Comparison of ENCODE assay signal across 1 cellular context in genomic region chr12:39780527-39781446, GRCh38.
A peak's percentile ranks its signal among the peaks of the same experiment; 100 is the strongest.
TF ChIP-seq lines count a peak whose summit lies in the region.

No MANE protein-coding gene starts in this region.

TF ChIP-seq in HEK293, 187 proteins besides CTCF, POLR2A, EP300 and RAD21 (continued from another document and continues in another):
- TF ChIP-seq BCL11A (tag by site-specific recombination; IDR thresholded peaks at IDR 0.05; ENCODE audit: low read depth): no peak; the same call in 1 of the 2 replicates
- no peak for TF ChIP-seq ZNF768 (tag by site-specific recombination; IDR thresholded peaks at IDR 0.05)
- 0 out of 2 replicates have a peak, but pooled peaks have one; percentile 27 for TF ChIP-seq EGR2 (tag by site-specific recombination; IDR thresholded peaks at IDR 0.05; ENCODE audit: low read depth)
- no peak for TF ChIP-seq ZNF48 (tag by site-specific recombination; IDR thresholded peaks at IDR 0.05)
- TF ChIP-seq ZNF211 (tag by site-specific recombination; IDR thresholded peaks at IDR 0.05; ENCODE audit: low read depth): no peak
- no peak for TF ChIP-seq ZBTB49 (tag by site-specific recombination; IDR thresholded peaks at IDR 0.05; ENCODE audit: low read depth)
- peak; percentile 63; the same call in 1 of the 2 replicates for TF ChIP-seq ZNF24 (tag by site-specific recombination; IDR thresholded peaks at IDR 0.05)
- TF ChIP-seq, protein P1, sequence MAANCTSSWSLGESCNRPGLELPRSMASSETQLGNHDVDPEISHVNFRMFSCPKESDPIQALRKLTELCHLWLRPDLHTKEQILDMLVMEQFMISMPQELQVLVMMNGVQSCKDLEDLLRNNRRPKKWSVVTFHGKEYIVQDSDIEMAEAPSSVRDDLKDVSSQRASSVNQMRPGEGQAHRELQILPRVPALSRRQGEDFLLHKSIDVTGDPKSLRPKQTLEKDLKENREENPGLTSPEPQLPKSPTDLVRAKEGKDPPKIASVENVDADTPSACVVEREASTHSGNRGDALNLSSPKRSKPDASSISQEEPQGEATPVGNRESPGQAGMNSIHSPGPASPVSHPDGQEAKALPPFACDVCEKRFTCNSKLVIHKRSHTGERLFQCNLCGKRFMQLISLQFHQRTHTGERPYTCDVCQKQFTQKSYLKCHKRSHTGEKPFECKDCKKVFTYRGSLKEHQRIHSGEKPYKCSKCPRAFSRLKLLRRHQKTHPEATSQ (tag by site-specific recombination; IDR thresholded peaks at IDR 0.05): no peak
- TF ChIP-seq ZXDB (tag by site-specific recombination; IDR thresholded peaks at IDR 0.05): peak; percentile 72
- no peak for TF ChIP-seq ZNF510 (tag by site-specific recombination; IDR thresholded peaks at IDR 0.05; ENCODE audit: insufficient replicate concordance)
- TF ChIP-seq ZNF121 (tag by site-specific recombination; IDR thresholded peaks at IDR 0.05): no peak
- no peak for TF ChIP-seq ZIC2 (tag by site-specific recombination; IDR thresholded peaks at IDR 0.05)
- peak; percentile 89 for TF ChIP-seq OVOL3 (tag by site-specific recombination; IDR thresholded peaks at IDR 0.05)
- peak; percentile 40; the same call in 1 of the 2 replicates for TF ChIP-seq ZNF394 (tag by site-specific recombination; IDR thresholded peaks at IDR 0.05; ENCODE audit: borderline replicate concordance)
- TF ChIP-seq GLIS1 (tag by site-specific recombination; IDR thresholded peaks at IDR 0.05): 0 out of 2 replicates have a peak, but pooled peaks have one; percentile 7
- no peak for TF ChIP-seq RBAK (tag by site-specific recombination; IDR thresholded peaks at IDR 0.05)
- TF ChIP-seq SCRT2 (tag by site-specific recombination; IDR thresholded peaks at IDR 0.05): peak; percentile 78
- TF ChIP-seq ZNF354C (tag by site-specific recombination; IDR thresholded peaks at IDR 0.05; ENCODE audit: borderline replicate concordance, low read depth): no peak
- TF ChIP-seq, protein P2, sequence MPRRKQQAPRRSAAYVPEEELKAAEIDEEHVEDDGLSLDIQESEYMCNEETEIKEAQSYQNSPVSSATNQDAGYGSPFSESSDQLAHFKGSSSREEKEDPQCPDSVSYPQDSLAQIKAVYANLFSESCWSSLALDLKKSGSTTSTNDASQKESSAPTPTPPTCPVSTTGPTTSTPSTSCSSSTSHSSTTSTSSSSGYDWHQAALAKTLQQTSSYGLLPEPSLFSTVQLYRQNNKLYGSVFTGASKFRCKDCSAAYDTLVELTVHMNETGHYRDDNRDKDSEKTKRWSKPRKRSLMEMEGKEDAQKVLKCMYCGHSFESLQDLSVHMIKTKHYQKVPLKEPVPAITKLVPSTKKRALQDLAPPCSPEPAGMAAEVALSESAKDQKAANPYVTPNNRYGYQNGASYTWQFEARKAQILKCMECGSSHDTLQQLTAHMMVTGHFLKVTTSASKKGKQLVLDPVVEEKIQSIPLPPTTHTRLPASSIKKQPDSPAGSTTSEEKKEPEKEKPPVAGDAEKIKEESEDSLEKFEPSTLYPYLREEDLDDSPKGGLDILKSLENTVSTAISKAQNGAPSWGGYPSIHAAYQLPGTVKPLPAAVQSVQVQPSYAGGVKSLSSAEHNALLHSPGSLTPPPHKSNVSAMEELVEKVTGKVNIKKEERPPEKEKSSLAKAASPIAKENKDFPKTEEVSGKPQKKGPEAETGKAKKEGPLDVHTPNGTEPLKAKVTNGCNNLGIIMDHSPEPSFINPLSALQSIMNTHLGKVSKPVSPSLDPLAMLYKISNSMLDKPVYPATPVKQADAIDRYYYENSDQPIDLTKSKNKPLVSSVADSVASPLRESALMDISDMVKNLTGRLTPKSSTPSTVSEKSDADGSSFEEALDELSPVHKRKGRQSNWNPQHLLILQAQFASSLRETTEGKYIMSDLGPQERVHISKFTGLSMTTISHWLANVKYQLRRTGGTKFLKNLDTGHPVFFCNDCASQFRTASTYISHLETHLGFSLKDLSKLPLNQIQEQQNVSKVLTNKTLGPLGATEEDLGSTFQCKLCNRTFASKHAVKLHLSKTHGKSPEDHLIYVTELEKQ (tag by site-specific recombination; IDR thresholded peaks at IDR 0.05; ENCODE audit: borderline replicate concordance): peak; percentile 23
- no peak for TF ChIP-seq GLI2 (tag by site-specific recombination; IDR thresholded peaks at IDR 0.05; ENCODE audit: borderline replicate concordance, low read depth)
- no peak for TF ChIP-seq ZNF530 (tag by site-specific recombination; IDR thresholded peaks at IDR 0.05; ENCODE audit: low read depth)
- TF ChIP-seq ZNF670 (tag by site-specific recombination; IDR thresholded peaks at IDR 0.05; ENCODE audit: low read depth): no peak
- no peak for TF ChIP-seq ZNF404 (tag by site-specific recombination; IDR thresholded peaks at IDR 0.05)
- no peak for TF ChIP-seq ZNF274 (IDR thresholded peaks at IDR 0.05; ENCODE audit: low read length)
- no peak for TF ChIP-seq ZNF274 (tag by site-specific recombination; IDR thresholded peaks at IDR 0.05; ENCODE audit: borderline replicate concordance)
- TF ChIP-seq ZNF677 (tag by site-specific recombination; IDR thresholded peaks at IDR 0.05): no peak
- TF ChIP-seq, protein P3, sequence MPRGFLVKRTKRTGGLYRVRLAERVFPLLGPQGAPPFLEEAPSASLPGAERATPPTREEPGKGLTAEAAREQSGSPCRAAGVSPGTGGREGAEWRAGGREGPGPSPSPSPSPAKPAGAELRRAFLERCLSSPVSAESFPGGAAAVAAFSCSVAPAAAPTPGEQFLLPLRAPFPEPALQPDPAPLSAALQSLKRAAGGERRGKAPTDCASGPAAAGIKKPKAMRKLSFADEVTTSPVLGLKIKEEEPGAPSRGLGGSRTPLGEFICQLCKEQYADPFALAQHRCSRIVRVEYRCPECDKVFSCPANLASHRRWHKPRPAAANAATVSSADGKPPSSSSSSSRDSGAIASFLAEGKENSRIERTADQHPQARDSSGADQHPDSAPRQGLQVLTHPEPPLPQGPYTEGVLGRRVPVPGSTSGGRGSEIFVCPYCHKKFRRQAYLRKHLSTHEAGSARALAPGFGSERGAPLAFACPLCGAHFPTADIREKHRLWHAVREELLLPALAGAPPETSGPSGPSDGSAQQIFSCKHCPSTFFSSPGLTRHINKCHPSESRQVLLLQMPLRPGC (tag by site-specific recombination; IDR thresholded peaks at IDR 0.05): peak; percentile 60; the same call in 1 of the 2 replicates
- no peak for TF ChIP-seq ZNF174 (tag by site-specific recombination; IDR thresholded peaks at IDR 0.05)
- TF ChIP-seq ZNF76 (tag by site-specific recombination; IDR thresholded peaks at IDR 0.05; ENCODE audit: borderline replicate concordance, low read depth): no peak
- peak; percentile 85 for TF ChIP-seq PRDM4 (tag by site-specific recombination; IDR thresholded peaks at IDR 0.05)
- no peak for TF ChIP-seq ZNF529 (tag by site-specific recombination; IDR thresholded peaks at IDR 0.05; ENCODE audit: insufficient replicate concordance)
- TF ChIP-seq ZNF555 (tag by site-specific recombination; conservative IDR thresholded peaks at IDR 0.05): no peak
- TF ChIP-seq ZNF292 (tag by site-specific recombination; IDR thresholded peaks at IDR 0.05; ENCODE audit: borderline replicate concordance, low read depth): no peak
- TF ChIP-seq ZNF423 (tag by site-specific recombination; IDR thresholded peaks at IDR 0.05): no peak
- no peak for TF ChIP-seq ZNF624 (tag by site-specific recombination; IDR thresholded peaks at IDR 0.05)
- TF ChIP-seq ZBTB48 (tag by site-specific recombination; IDR thresholded peaks at IDR 0.05): no peak
- TF ChIP-seq, protein P4, sequence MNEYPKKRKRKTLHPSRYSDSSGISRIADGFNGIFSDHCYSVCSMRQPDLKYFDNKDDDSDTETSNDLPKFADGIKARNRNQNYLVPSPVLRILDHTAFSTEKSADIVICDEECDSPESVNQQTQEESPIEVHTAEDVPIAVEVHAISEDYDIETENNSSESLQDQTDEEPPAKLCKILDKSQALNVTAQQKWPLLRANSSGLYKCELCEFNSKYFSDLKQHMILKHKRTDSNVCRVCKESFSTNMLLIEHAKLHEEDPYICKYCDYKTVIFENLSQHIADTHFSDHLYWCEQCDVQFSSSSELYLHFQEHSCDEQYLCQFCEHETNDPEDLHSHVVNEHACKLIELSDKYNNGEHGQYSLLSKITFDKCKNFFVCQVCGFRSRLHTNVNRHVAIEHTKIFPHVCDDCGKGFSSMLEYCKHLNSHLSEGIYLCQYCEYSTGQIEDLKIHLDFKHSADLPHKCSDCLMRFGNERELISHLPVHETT (tag by site-specific recombination; IDR thresholded peaks at IDR 0.05): no peak
- peak; percentile 15; the same call in 1 of the 2 replicates for TF ChIP-seq ZSCAN30 (tag by site-specific recombination; IDR thresholded peaks at IDR 0.05)
- peak; percentile 11; the same call in 1 of the 2 replicates for TF ChIP-seq GLIS2 (tag by site-specific recombination; IDR thresholded peaks at IDR 0.05)
- no peak for TF ChIP-seq ZNF549 (tag by site-specific recombination; IDR thresholded peaks at IDR 0.05)
- TF ChIP-seq ZNF132 (tag by site-specific recombination; IDR thresholded peaks at IDR 0.05; ENCODE audit: borderline replicate concordance): no peak
- no peak for TF ChIP-seq GLI4 (tag by site-specific recombination; IDR thresholded peaks at IDR 0.05)
- TF ChIP-seq HOXD13 (CRISPR knock-in tag; IDR thresholded peaks at IDR 0.05; ENCODE audit: borderline replicate concordance): no peak
- no peak for TF ChIP-seq ZSCAN16 (tag by site-specific recombination; IDR thresholded peaks at IDR 0.05)
- no peak for TF ChIP-seq ZNF654 (tag by site-specific recombination; IDR thresholded peaks at IDR 0.05; ENCODE audit: low read depth)
- TF ChIP-seq, protein P5, sequence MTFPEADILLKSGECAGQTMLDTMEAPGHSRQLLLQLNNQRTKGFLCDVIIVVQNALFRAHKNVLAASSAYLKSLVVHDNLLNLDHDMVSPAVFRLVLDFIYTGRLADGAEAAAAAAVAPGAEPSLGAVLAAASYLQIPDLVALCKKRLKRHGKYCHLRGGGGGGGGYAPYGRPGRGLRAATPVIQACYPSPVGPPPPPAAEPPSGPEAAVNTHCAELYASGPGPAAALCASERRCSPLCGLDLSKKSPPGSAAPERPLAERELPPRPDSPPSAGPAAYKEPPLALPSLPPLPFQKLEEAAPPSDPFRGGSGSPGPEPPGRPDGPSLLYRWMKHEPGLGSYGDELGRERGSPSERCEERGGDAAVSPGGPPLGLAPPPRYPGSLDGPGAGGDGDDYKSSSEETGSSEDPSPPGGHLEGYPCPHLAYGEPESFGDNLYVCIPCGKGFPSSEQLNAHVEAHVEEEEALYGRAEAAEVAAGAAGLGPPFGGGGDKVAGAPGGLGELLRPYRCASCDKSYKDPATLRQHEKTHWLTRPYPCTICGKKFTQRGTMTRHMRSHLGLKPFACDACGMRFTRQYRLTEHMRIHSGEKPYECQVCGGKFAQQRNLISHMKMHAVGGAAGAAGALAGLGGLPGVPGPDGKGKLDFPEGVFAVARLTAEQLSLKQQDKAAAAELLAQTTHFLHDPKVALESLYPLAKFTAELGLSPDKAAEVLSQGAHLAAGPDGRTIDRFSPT (tag by site-specific recombination; IDR thresholded peaks at IDR 0.05): peak; percentile 72
- no peak for TF ChIP-seq ZNF19 (tag by site-specific recombination; IDR thresholded peaks at IDR 0.05; ENCODE audit: low read depth)
- TF ChIP-seq ZNF580 (tag by site-specific recombination; IDR thresholded peaks at IDR 0.05): no peak; the same call in none of the 2 replicates
- peak; percentile 88; the same call in 1 of the 2 replicates for TF ChIP-seq KLF7 (tag by site-specific recombination; IDR thresholded peaks at IDR 0.05; ENCODE audit: borderline replicate concordance)
- 0 out of 2 replicates have a peak, but pooled peaks have one; percentile 57 for TF ChIP-seq KLF16 (tag by site-specific recombination; IDR thresholded peaks at IDR 0.05)
- no peak for TF ChIP-seq ZNF623 (tag by site-specific recombination; IDR thresholded peaks at IDR 0.05)
